ENCODE assay signal across 20 cellular contexts in genomic region chr5:175742290-175742994, GRCh38.
"Had no signal": no experiment of that assay in that cellular context is flagged by ENCODE, and none has a peak within 500 bp of the region (broad histone marks: within the 10 kb centered on the region; RNA-seq: fewer than 3 reads in every experiment).

No MANE protein-coding gene starts in this region.

- H3K9me3 ChIP-seq: colonic mucosa, mucosa of descending colon, ovary, prostate gland, right lobe of liver, tibial artery had no signal

- H3K27ac ChIP-seq: colonic mucosa, foreskin keratinocyte, ovary, prostate gland, right lobe of liver, tibial artery had no signal

- FAIRE-seq: endothelial cell of umbilical vein had no signal

- H3K27me3 ChIP-seq: colonic mucosa, foreskin keratinocyte, ovary, right lobe of liver had no signal

- H3K36me3 ChIP-seq: colonic mucosa, ovary, prostate gland, right lobe of liver, tibial artery had no signal

- ATAC-seq: foreskin keratinocyte; left colon; mucosa of descending colon; naive thymus-derived CD8-positive, alpha-beta T cell; right lobe of liver; stimulated activated memory B cell treated with anti-CD40 and anti-IgM and Interleukin-4, amounts not matched to agents 10 μg/mL and 1 μg/mL and 100 μg/mL, for 72 hours had no signal

- DNase-seq: colonic mucosa; dermis blood vessel endothelial cell; effector CD4-positive, alpha-beta T cell; endodermal cell; erythroblast; foreskin keratinocyte; immature natural killer cell; left colon; mesendoderm; mucosa of descending colon; naive thymus-derived CD8-positive, alpha-beta T cell; ovary; right lobe of liver; stimulated activated CD4-positive, alpha-beta T cell treated with anti-CD3 and anti-CD28 coated beads, Interleukin-15, amount 100 ng/mL, for 24 hours; stimulated activated CD4-positive, alpha-beta T cell treated with anti-CD3 and anti-CD28 coated beads, Interleukin-1b, Interleukin-23, amount 100 ng/mL, for 48 hours; stimulated activated CD4-positive, alpha-beta T cell treated with anti-CD3 and anti-CD28 coated beads, Interleukin-4, amount 100 ng/mL, for 24 hours; tibial artery had no signal

- H3K4me1 ChIP-seq: colonic mucosa, foreskin keratinocyte, prostate gland, right lobe of liver, tibial artery had no signal

- H3K4me3 ChIP-seq: colonic mucosa, mucosa of descending colon, ovary, prostate gland, right lobe of liver, tibial artery had no signal
